In genomic region chr19:18091217-18091608, GRCh38 we compare ENCODE assay signal across 1 cellular context.
A peak's percentile ranks its signal among the peaks of the same experiment; 100 is the strongest.
TF ChIP-seq lines count a peak whose summit lies in the region.

No MANE protein-coding gene starts in this region.

TF ChIP-seq in K562, 482 proteins besides CTCF, POLR2A, EP300 and RAD21 (continued from another document and continues in another):
- TF ChIP-seq CLOCK (CRISPR knock-in tag; IDR thresholded peaks at IDR 0.05; ENCODE audit: borderline replicate concordance) (no peak), CUX1 (CRISPR knock-in tag; IDR thresholded peaks at IDR 0.05) (no peak), ZNF444 (CRISPR knock-in tag; IDR thresholded peaks at IDR 0.05) (no peak), TRIM25 (IDR thresholded peaks at IDR 0.05; ENCODE audit: borderline replicate concordance) (no peak), CCAR2 (IDR thresholded peaks at IDR 0.05; ENCODE audit: low read depth, low read length) (no peak), TOE1 (IDR thresholded peaks at IDR 0.05; ENCODE audit: borderline replicate concordance) (peak; percentile 55; the same call in 1 of the 2 replicates), TOE1 (CRISPR knock-in tag; IDR thresholded peaks at IDR 0.05; ENCODE audit: borderline replicate concordance, low read depth) (no peak), HMBOX1 (IDR thresholded peaks at IDR 0.05) (no peak), SNIP1 (IDR thresholded peaks at IDR 0.05; ENCODE audit: low read depth) (no peak), ZNF778 (CRISPR knock-in tag; IDR thresholded peaks at IDR 0.05) (no peak), E2F4 (CRISPR knock-in tag; IDR thresholded peaks at IDR 0.05; ENCODE audit: low read depth) (no peak), HDAC2 (IDR thresholded peaks at IDR 0.05) (no peak), YBX1 (IDR thresholded peaks at IDR 0.05) (no peak), SRSF7 (optimal IDR thresholded peaks at IDR 0.05; ENCODE audit: low read depth, low read length) (no peak), ZSCAN29 (IDR thresholded peaks at IDR 0.05) (no peak), DACH1 (IDR thresholded peaks at IDR 0.05; ENCODE audit: partially characterized antibody) (no peak), TFAP4 (CRISPR knock-in tag; IDR thresholded peaks at IDR 0.05; ENCODE audit: borderline replicate concordance) (peak; percentile 35; the same call in 1 of the 2 replicates), CREB3L1 (IDR thresholded peaks at IDR 0.05; ENCODE audit: borderline replicate concordance, low read depth) (no peak), CBX2 (IDR thresholded peaks at IDR 0.05; ENCODE audit: insufficient read depth, low read length, poor library complexity, severe bottlenecking) (no peak), ZNF146 (CRISPR knock-in tag; IDR thresholded peaks at IDR 0.05; ENCODE audit: unreplicated experiment) (no peak), TAF7 (tag; IDR thresholded peaks at IDR 0.05) (no peak), ZNF212 (CRISPR knock-in tag; IDR thresholded peaks at IDR 0.05) (no peak), TFAM (CRISPR knock-in tag; conservative IDR thresholded peaks at IDR 0.05) (no peak), ZZZ3 (IDR thresholded peaks at IDR 0.05) (no peak), ZNF764 (CRISPR knock-in tag; IDR thresholded peaks at IDR 0.05; ENCODE audit: low read depth) (no peak), ELF1 (tag; IDR thresholded peaks at IDR 0.05) (peak; percentile 59), PKNOX1 (IDR thresholded peaks at IDR 0.05) (no peak), CTCFL (IDR thresholded peaks at IDR 0.05; ENCODE audit: borderline replicate concordance, insufficient read depth, low read depth, low read length, poor library complexity, severe bottlenecking) (no peak), ZNF76 (CRISPR knock-in tag; IDR thresholded peaks at IDR 0.05; ENCODE audit: borderline replicate concordance) (no peak), HLTF (IDR thresholded peaks at IDR 0.05) (no peak), ETV5 (CRISPR knock-in tag; IDR thresholded peaks at IDR 0.05; ENCODE audit: low read depth) (no peak), PML (IDR thresholded peaks at IDR 0.05; ENCODE audit: low read length) (no peak), SMARCA5 (IDR thresholded peaks at IDR 0.05) (no peak), ZNF740 (CRISPR knock-in tag; IDR thresholded peaks at IDR 0.05) (no peak), ZNF740 (tag; IDR thresholded peaks at IDR 0.05) (no peak), VEZF1 (CRISPR knock-in tag; IDR thresholded peaks at IDR 0.05) (peak; percentile 73), NRF1 (conservative IDR thresholded peaks at IDR 0.05 in 1 of 2, IDR thresholded peaks at IDR 0.05 in 1 of 2) (no peak), TCFL5 (CRISPR knock-in tag; conservative IDR thresholded peaks at IDR 0.05) (no peak), CCNT2 (IDR thresholded peaks at IDR 0.05; ENCODE audit: borderline replicate concordance, extremely low read depth, insufficient read length, low read depth, low read length) (no peak)
